Comparison of ENCODE assay signal across 1 cellular context in the genomic region with DNA sequence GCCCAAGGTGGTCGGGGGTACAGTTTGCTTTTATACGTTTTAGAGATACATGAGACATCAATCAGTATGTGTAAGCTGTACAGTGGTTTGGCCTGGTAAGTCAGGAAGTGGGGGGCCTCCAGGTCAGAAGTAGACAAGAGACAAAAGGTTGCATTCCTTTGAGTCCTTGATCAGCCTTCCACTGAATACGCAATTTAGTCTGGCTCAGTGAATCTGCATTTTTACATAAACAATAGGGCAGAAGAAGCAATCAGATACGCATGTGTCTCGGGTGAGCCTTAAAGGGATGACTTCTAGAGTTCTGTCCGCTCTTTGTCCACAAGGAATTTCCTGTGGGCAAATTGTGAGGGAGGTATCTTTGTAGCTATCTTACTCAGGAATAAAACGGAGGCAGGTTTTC.
TF ChIP-seq lines count a peak whose summit lies in the region.

No MANE protein-coding gene starts in this region.

TF ChIP-seq in GM23338, 12 proteins besides CTCF, POLR2A, EP300 and RAD21 (continued from another document):
- TF ChIP-seq, protein P1, sequence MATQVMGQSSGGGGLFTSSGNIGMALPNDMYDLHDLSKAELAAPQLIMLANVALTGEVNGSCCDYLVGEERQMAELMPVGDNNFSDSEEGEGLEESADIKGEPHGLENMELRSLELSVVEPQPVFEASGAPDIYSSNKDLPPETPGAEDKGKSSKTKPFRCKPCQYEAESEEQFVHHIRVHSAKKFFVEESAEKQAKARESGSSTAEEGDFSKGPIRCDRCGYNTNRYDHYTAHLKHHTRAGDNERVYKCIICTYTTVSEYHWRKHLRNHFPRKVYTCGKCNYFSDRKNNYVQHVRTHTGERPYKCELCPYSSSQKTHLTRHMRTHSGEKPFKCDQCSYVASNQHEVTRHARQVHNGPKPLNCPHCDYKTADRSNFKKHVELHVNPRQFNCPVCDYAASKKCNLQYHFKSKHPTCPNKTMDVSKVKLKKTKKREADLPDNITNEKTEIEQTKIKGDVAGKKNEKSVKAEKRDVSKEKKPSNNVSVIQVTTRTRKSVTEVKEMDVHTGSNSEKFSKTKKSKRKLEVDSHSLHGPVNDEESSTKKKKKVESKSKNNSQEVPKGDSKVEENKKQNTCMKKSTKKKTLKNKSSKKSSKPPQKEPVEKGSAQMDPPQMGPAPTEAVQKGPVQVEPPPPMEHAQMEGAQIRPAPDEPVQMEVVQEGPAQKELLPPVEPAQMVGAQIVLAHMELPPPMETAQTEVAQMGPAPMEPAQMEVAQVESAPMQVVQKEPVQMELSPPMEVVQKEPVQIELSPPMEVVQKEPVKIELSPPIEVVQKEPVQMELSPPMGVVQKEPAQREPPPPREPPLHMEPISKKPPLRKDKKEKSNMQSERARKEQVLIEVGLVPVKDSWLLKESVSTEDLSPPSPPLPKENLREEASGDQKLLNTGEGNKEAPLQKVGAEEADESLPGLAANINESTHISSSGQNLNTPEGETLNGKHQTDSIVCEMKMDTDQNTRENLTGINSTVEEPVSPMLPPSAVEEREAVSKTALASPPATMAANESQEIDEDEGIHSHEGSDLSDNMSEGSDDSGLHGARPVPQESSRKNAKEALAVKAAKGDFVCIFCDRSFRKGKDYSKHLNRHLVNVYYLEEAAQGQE (IDR thresholded peaks at IDR 0.05; ENCODE audit: unreplicated experiment), result no peak
- TF ChIP-seq EZH2 (IDR thresholded peaks at IDR 0.05; ENCODE audit: low read depth, unreplicated experiment), result no peak
- TF ChIP-seq ZNF114 (CRISPR knock-in tag; IDR thresholded peaks at IDR 0.05), result no peak
- no peak for TF ChIP-seq STAT1 (IDR thresholded peaks at IDR 0.05; ENCODE audit: unreplicated experiment)
- TF ChIP-seq JUNB (IDR thresholded peaks at IDR 0.05; ENCODE audit: unreplicated experiment), result no peak
